Comparison of ENCODE assay signal across 8 cellular contexts in the genomic region with DNA sequence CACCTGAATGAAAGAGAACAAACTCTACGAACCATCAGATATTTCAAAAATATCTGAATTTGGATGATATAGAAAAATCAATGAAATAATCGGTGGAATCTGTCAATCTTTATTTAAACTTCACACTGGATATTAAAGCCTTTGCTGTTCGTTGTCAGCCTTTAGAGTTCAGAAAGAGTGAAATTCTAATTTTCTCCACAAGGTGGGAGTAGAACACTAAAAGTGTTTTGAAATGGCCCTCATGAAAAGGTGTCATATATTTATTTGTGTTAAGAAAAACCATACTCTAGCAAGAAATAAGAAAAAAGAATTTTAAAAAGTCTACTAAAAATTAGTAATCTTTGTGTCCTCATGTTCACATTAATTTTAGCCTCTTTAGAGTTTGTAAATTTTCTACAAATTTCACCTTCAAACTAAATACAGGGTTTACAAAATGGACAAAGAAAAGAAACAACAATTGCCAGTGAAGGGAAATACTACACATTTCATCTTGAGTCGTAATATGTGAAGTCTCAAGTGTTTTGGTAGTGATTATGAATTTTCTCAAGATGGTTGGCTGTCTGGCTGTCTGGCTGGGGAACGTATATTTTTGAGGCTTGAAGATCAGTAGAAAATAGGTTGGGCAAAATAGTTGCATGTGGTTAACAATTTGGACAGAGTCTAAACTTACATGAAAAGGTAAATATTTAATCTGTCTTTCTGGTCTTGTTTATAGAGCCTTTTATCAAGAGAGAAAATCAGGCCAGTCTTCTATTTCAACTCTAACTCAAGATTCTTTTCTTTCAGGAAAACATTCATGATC.
DNase-seq lines count a peak whose midpoint lies in the region; ATAC-seq and TF ChIP-seq lines count a peak whose summit lies in the region.

No MANE protein-coding gene starts in this region.

- no peak overlapping the region for H3K4me3 ChIP-seq in astrocyte of the cerebellum (ENCODE audit: low read depth, low read length)

- peak; percentile 23 for DNase-seq in AG08396 (ENCODE audit: low spot score)
- DNase-seq in GM13977 (ENCODE audit: low spot score): peak; percentile 16
- DNase-seq in NCI-H2107 (lab: John Stamatoyannopoulos, UW): peak; percentile 72
- peak; percentile 26 for DNase-seq in astrocyte of the cerebellum (ENCODE audit: low read depth)
- DNase-seq in kidney glomerular epithelial cell (lab: John Stamatoyannopoulos, UW): peak; percentile 63
- no peak for DNase-seq in activated naive CD4-positive, alpha-beta T cell treated with Interleukin-2 at 50 U/mL for 16 hours
- no peak for DNase-seq in stimulated activated CD8-positive, alpha-beta memory T cell treated with anti-CD3 and anti-CD28 coated beads, Interleukin-4, amount 100 ng/mL, for 48 hours

- ATAC-seq in HG02943 (IDR thresholded peaks at IDR 0.05; ENCODE audit: low read depth, unreplicated experiment): peak; percentile 67

- in situ Hi-C loops in GM13977 (cut with MboI; ENCODE audit: low pct_unique_long_range_greater_than_20kb, low sequenced_read_pairs, unreplicated experiment): no loop called here
- in situ Hi-C loops in astrocyte of the cerebellum (cut with HindIII; ENCODE audit: low sequenced_read_pairs): no loop called here

- TF ChIP-seq CTCF in GM13977 (IDR thresholded peaks at IDR 0.05; ENCODE audit: extremely low read depth, insufficient read depth, missing control alignments): peak; percentile 59
- peak; percentile 34 for TF ChIP-seq CTCF in astrocyte of the cerebellum (IDR thresholded peaks at IDR 0.05; ENCODE audit: low read depth, low read length, missing control alignments)

Comparison
In these comparisons a context has a peak if more than half of its experiments do, and no peak if none do; other contexts are left out.
1. DNase-seq: peak in AG08396 (single experiment), GM13977 (single experiment), NCI-H2107 (single experiment), astrocyte of the cerebellum (single experiment) and kidney glomerular epithelial cell (single experiment); none in activated naive CD4-positive, alpha-beta T cell treated with Interleukin-2 at 50 U/mL for 16 hours (single experiment) and stimulated activated CD8-positive, alpha-beta memory T cell treated with anti-CD3 and anti-CD28 coated beads, Interleukin-4, amount 100 ng/mL, for 48 hours (single experiment).